8 cellular contexts compared by ENCODE assay signal in the genomic region with DNA sequence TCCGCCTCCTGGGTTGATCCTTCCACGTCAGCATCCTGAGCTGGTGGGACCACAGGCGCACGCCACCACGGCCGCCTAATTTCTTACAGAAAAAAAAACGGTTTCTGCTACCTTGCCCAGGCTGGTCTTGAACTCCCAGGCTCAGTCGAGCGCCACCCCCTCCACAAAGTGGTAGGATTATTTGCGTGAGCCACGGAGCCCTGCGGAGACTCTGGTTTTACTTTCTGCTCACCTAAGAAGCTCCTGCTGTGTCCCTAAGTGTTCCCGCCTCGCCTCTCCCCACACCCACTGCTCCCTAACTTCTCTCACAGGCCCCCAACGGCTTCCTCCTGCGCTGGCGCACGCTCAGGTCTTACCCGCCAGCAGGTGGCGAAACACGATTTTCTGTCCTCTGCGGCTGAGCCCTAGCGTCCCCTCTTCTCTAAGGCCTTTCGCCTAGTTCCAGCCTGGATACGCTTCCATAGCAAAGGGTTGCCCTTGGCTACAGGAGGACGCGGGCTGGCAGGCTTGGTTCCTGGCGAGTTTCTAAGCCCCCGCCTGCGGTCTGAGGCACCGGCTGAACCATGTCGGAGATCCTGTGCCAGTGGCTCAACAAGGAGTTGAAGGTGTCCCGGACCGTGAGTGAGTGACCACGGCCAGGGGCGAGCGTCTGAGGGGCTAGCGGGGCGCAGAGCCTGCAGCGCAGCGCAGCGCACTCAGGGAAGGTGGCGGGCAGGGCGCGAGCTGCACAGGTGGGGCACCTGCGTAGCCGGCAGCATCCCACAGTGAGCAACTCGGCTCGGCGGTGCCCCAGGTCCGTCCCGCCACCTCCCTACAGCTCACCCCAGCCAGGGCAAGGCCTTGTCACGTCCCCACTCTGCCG. TPM values are rescaled to one million over a fixed set of nuclear protein-coding genes. Genes with fewer than 3 reads are reported as not detected.
DNase-seq lines count a peak whose midpoint lies in the region; ATAC-seq, FAIRE-seq and TF ChIP-seq lines count a peak whose summit lies in the region.

A gene with protein sequence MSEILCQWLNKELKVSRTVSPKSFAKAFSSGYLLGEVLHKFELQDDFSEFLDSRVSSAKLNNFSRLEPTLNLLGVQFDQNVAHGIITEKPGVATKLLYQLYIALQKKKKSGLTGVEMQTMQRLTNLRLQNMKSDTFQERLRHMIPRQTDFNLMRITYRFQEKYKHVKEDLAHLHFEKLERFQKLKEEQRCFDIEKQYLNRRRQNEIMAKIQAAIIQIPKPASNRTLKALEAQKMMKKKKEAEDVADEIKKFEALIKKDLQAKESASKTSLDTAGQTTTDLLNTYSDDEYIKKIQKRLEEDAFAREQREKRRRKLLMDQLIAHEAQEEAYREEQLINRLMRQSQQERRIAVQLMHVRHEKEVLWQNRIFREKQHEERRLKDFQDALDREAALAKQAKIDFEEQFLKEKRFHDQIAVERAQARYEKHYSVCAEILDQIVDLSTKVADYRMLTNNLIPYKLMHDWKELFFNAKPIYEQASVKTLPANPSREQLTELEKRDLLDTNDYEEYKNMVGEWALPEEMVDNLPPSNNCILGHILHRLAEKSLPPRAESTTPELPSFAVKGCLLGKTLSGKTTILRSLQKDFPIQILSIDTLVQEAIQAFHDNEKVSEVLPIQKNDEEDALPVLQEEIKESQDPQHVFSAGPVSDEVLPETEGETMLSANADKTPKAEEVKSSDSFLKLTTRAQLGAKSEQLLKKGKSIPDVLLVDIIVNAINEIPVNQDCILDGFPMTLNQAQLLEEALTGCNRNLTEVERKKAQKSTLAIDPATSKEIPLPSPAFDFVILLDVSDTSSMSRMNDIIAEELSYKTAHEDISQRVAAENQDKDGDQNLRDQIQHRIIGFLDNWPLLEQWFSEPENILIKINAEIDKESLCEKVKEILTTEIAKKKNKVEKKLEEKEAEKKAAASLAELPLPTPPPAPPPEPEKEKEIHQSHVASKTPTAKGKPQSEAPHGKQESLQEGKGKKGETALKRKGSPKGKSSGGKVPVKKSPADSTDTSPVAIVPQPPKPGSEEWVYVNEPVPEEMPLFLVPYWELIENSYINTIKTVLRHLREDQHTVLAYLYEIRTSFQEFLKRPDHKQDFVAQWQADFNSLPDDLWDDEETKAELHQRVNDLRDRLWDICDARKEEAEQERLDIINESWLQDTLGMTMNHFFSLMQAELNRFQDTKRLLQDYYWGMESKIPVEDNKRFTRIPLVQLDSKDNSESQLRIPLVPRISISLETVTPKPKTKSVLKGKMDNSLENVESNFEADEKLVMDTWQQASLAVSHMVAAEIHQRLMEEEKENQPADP (N-terminal part only) (plus strand): TSS at position 429 of the 862 bp plus-strand sequence. CDS start 135 bp downstream, at position 564.

- no peaks in the 10 kb centered on the region for H3K36me3 ChIP-seq in right lobe of liver

- H3K4me1 ChIP-seq in right lobe of liver = peaks cover 0 to 6% (median 0%) of the 10 kb centered on the region in 4 donors

- H3K9me3 ChIP-seq in right lobe of liver = no peaks in the 10 kb centered on the region

- TF ChIP-seq POLR2A in GM12891 (IDR thresholded peaks at IDR 0.05; ENCODE audit: low read depth, low read length) (no peak), right lobe of liver (IDR thresholded peaks at IDR 0.05) (no peak)

- peak; percentile 35 for FAIRE-seq in GM12891 (lab: Jason Lieb, UNC)

- peak; percentile 79 to 90 (median 82) for TF ChIP-seq CTCF in right lobe of liver (IDR thresholded peaks at IDR 0.05)

- peak within 1 kb of the TSS; percentile 83 to 90 (median 86) for H3K4me3 ChIP-seq in right lobe of liver

- DNase-seq in GM12891 (ENCODE audit: insufficient read length, low spot score) (peak; percentile 38), NCI-H345 (lab: John Stamatoyannopoulos, UW) (peak; percentile 64), ecto neural progenitor cell (ENCODE audit: low spot score) (peak; percentile 89), right lobe of liver (peak; percentile 83 to 88 (median 88)), DMS153 (lab: John Stamatoyannopoulos, UW) (no peak)
- DNase-seq in activated CD4-positive, alpha-beta T cell treated with anti-CD3 and anti-CD28 coated beads, Interleukin-2, amount 50 U/mL, for 48 hours = peak; percentile 82 to 88
- peak; percentile 78 for DNase-seq in stimulated activated CD4-positive, alpha-beta T cell treated with anti-CD3 and anti-CD28 coated beads, Interleukin-4, amount 100 ng/mL, for 1 hour

- no peaks in the 10 kb centered on the region for H3K27me3 ChIP-seq in right lobe of liver

- ATAC-seq in HG02970 (IDR thresholded peaks at IDR 0.05; ENCODE audit: low FRiP score, unreplicated experiment) = peak; percentile 54
- peak; percentile 100 for ATAC-seq in right lobe of liver

- intact Hi-C loops in right lobe of liver (cut with DNase I) = no loop called here

- 5% methylated on average over 24 of the region's 54 CpGs for WGBS in right lobe of liver (ENCODE audit: insufficient coverage, low coverage, low lambda C conversion rate, missing lambda C conversion rate)

- H3K27ac ChIP-seq in right lobe of liver = no peak within 1 kb of the TSS

TF ChIP-seq in GM12891, 5 proteins besides CTCF, POLR2A, EP300 and RAD21:
- TF ChIP-seq POU2F2 (IDR thresholded peaks at IDR 0.05; ENCODE audit: low read depth, low read length) (no peak), TAF1 (IDR thresholded peaks at IDR 0.05; ENCODE audit: low read depth, low read length) (no peak), PAX5 (IDR thresholded peaks at IDR 0.05; ENCODE audit: insufficient read depth, low read length, severe bottlenecking) (no peak)

RNA-seq across cellular contexts. Expression of the gene that starts here (rescaled TPM):
- 0.12 TPM for polyA plus RNA-seq in GM12891 (2012; ENCODE audit: low read depth, missing spikeins)
- total RNA-seq in right lobe of liver = 1 to 10 TPM in 4 of 6 experiments, under 1 TPM in 2; 0.74 to 3.3 (median 2.0) TPM
